Comparison of ENCODE assay signal across 8 cellular contexts in the genomic region with DNA sequence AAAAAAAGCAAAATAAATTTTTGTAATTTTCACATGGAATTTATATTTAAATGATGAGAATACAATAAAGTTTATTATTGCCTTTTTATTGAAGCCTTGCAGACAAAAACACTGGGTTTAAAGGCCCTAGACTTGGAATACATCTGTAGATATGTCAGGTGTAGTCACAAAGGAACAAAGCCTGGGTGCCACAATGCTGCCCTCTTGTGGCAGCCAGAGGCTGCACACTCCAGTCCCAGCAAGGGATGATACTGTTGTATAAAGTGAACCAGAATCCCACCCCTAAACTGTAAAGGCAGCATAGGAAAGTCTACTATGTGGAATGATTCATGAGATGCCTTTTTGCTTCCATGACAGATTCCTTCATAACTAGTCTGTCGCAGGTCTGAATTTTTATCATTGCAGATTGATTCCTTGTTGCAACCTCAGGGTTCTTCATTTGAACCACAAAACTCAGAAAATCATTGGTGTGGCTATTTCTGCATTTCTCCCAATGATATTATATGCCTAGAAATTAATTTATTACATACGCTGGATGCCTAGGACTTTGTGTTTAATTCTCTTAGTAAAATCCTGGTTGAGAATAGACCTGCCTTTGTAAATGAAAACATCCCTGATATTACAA. TPM values are rescaled to one million over a fixed set of nuclear protein-coding genes. Genes with fewer than 3 reads are reported as not detected.
A peak's percentile ranks its signal among the peaks of the same experiment; 100 is the strongest.
DNase-seq lines count a peak whose midpoint lies in the region; ATAC-seq and TF ChIP-seq lines count a peak whose summit lies in the region.

No MANE protein-coding gene starts in this region.

- TF ChIP-seq POLR2A in thyroid gland (IDR thresholded peaks at IDR 0.05): no peak

- no peaks in the 10 kb centered on the region for H3K27me3 ChIP-seq in PC-9 (ENCODE audit: insufficient read depth, low read depth)
- no peaks in the 10 kb centered on the region for H3K27me3 ChIP-seq in thyroid gland

- peak overlapping the region; percentile 50 for H3K4me2 ChIP-seq in PC-9

- intact Hi-C loops in PC-9 (cut with micrococcal nuclease; ENCODE audit: unreplicated experiment) (loop anchor here (1.0 to 10.0 kb wide), 7 partner anchors 85 to 773 kb away; partner anchors contain the start of genes C6orf52 and PAK1IP1), thyroid gland (cut with DNase I) (no loop called here)

- no peaks in the 10 kb centered on the region for H3F3A ChIP-seq in PC-9 (ENCODE audit: insufficient read depth, low read depth)

- H3K79me2 ChIP-seq in PC-9 (ENCODE audit: low read depth): no peaks in the 10 kb centered on the region

- TF ChIP-seq CTCF in PC-9 (conservative IDR thresholded peaks at IDR 0.05) (peak; percentile 94), thyroid gland (IDR thresholded peaks at IDR 0.05) (peak; percentile 84 to 98 (median 85))

- H4K20me1 ChIP-seq in PC-9 (ENCODE audit: insufficient read depth): no peaks in the 10 kb centered on the region

- POLR2A ChIA-PET in PC-9 (lab: Charles Lee; ENCODE audit: unreplicated experiment): interaction anchor here (0.6 kb wide), 2 partner anchors 322 to 323 kb away, joined by 7 to 20 read pairs; no protein-coding TSS in a partner anchor

- H2AFZ ChIP-seq in PC-9: no peak overlapping the region

- H3K36me3 ChIP-seq in PC-9 (ENCODE audit: low read depth) (no peaks in the 10 kb centered on the region), thyroid gland (no peaks in the 10 kb centered on the region)

- ATAC-seq in GM21360 (IDR thresholded peaks at IDR 0.05; ENCODE audit: unreplicated experiment): peak; percentile 91

- peaks cover 8% of the 10 kb centered on the region for H3K4me1 ChIP-seq in PC-9 (replicated peaks; ENCODE audit: insufficient read depth)
- H3K4me1 ChIP-seq in thyroid gland: no peaks in the 10 kb centered on the region

- H3K9me3 ChIP-seq in PC-9 (ENCODE audit: insufficient read depth, low read depth) (no peaks in the 10 kb centered on the region), thyroid gland (no peaks in the 10 kb centered on the region)

- H3K9me2 ChIP-seq in PC-9 (ENCODE audit: insufficient read depth): no peaks in the 10 kb centered on the region

- H3K27ac ChIP-seq in PC-9: no peak overlapping the region
- no peak overlapping the region for H3K27ac ChIP-seq in thyroid gland

- H3K4me3 ChIP-seq in PC-9 (no peak overlapping the region), thyroid gland (replicated peaks in 1 of 3) (no peak overlapping the region)

- 31 to 42% methylated on average over 2 of the region's 2 CpGs for WGBS in thyroid gland, 2 donors

- CTCF ChIA-PET in PC-9 (lab: Charles Lee): interaction anchor here (0.6 to 1.6 kb wide), 4 partner anchors 68 to 323 kb away, joined by 4 to 10 read pairs (median 4); no protein-coding TSS in a partner anchor

- no TSS peak for BruUV-seq in PC-9 (replicated peaks; lab: Mats Ljungman, UMichigan)

- DNase-seq in DMS 273 treated with DMSO at 0.1 percent for 48 hours (lab: John Stamatoyannopoulos, UW): peak; percentile 12
- peak; percentile 71 for DNase-seq in HPDE6-E6E7 (ENCODE audit: extremely low spot score)
- DNase-seq in PC-9: peak; percentile 38 to 66
- peak; percentile 63 to 71 for DNase-seq in activated T-cell treated with anti-CD3 and anti-CD28 coated beads, Interleukin-2, amount 50 U/mL, for 48 hours
- DNase-seq in fibroblast of the conjunctiva (ENCODE audit: low read depth): peak; percentile 36
- peak; percentile 4 for DNase-seq in occipital lobe (lab: John Stamatoyannopoulos, UW)
- peak; percentile 54 to 61 for DNase-seq in thyroid gland

RNA-seq across cellular contexts. Expression of gene MAK, which starts 37.0 kb away (rescaled TPM):
- total RNA-seq in PC-9 (2021) (0.85 and 1.6 TPM in 2 replicates), occipital lobe (0.16 TPM), thyroid gland (under 1 TPM in 1 of 4 donors, not detected in 3; 0.21 TPM)

RNA-seq across cellular contexts. Expression of gene TMEM14B, which starts 53.7 kb away (rescaled TPM):
- total RNA-seq in PC-9 (2021): 139 and 168 TPM in 2 replicates
- 48.8 TPM for total RNA-seq in occipital lobe
- 100 to 1,000 TPM; 114 to 217 (median 197) TPM for total RNA-seq in thyroid gland

Comparison
In these comparisons a context has a peak if more than half of its experiments do, and no peak if none do; other contexts are left out.
1. DNase-seq: peak in every context shown above with its lines; median percentile 71 in HPDE6-E6E7; 67 in activated T-cell treated with anti-CD3 and anti-CD28 coated beads, Interleukin-2, amount 50 U/mL, for 48 hours; 58 in thyroid gland; 52 in PC-9; 36 in fibroblast of the conjunctiva; 12 in DMS 273 treated with DMSO at 0.1 percent for 48 hours; 4 in occipital lobe.